In the genomic region with DNA sequence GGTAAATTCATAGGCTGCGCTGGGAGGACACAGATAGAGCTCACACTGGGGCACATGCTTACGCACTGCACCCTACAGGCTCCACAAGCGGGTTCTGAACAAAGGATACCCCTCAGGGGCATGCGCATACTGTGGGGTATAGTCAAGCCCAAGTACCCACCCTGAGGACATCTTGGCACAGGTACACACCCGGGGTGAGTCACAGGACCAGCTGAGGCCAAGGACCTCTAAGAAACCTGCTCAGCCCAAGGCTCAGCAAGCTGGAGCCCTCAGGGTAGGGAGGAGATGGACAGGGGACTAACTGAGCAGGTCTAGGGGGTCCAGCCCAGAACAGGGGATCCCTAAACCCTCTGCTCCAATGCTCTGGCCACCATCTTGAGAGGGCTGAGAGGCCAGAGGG, we compare ENCODE assay signal across 29 cellular contexts. TPM values are rescaled to one million over a fixed set of nuclear protein-coding genes. Genes with fewer than 3 reads are reported as not detected.
DNase-seq lines count a peak whose midpoint lies in the region; ATAC-seq, FAIRE-seq and TF ChIP-seq lines count a peak whose summit lies in the region.
"Had no signal": no experiment of that assay in that cellular context is flagged by ENCODE, and none has a peak within 500 bp of the region (broad histone marks: within the 10 kb centered on the region; RNA-seq: fewer than 3 reads in every experiment).

No MANE protein-coding gene starts in this region.

- 98% methylated on average over 5 of the region's 5 CpGs; no CpG with 5 or more reads in 1 of the 2 experiments for WGBS in H1 (ENCODE audit: extremely low coverage in 1 of 2, insufficient coverage in 1 of 2, insufficient read length in 1 of 2, insufficient replicate concordance in 2 of 2, low coverage in 1 of 2, low lambda C conversion rate in 2 of 2, missing lambda C conversion rate in 1 of 2), 2 experiments

- H2BK20ac ChIP-seq in H1 (ENCODE audit: low read length), result no peak overlapping the region

- H3K4me3 ChIP-seq in CD8-positive, alpha-beta memory T cell (ENCODE audit: low read length), result no peak overlapping the region
- no peak overlapping the region for H3K4me3 ChIP-seq in PC-9
- no peak overlapping the region for H3K4me3 ChIP-seq in H1 (ENCODE audit: extremely low read depth in 1 of 4, insufficient read depth in 2 of 4, low read depth in 3 of 4, low read length in 4 of 4)
- H3K4me3 ChIP-seq: heart left ventricle, pancreas, right atrium auricular region, testis had no signal

- H3K9me2 ChIP-seq in PC-9 (ENCODE audit: insufficient read depth), result no peaks in the 10 kb centered on the region

- H3K9me3 ChIP-seq in CD8-positive, alpha-beta memory T cell (ENCODE audit: low read length), result no peaks in the 10 kb centered on the region
- H3K9me3 ChIP-seq in PC-9 (ENCODE audit: insufficient read depth, low read depth) (no peaks in the 10 kb centered on the region), H1 (ENCODE audit: insufficient read depth in 2 of 2, low read depth in 1 of 2, low read length in 1 of 2) (no peaks in the 10 kb centered on the region)
- H3K9me3 ChIP-seq: pancreas, right atrium auricular region, testis had no signal

- no peak overlapping the region for H4K91ac ChIP-seq in H1 (replicated peaks; ENCODE audit: insufficient read length, low read length)

- no peak overlapping the region for H2AK5ac ChIP-seq in H1 (ENCODE audit: low read depth, low read length)

- no peak for DNase-seq in CD8-positive, alpha-beta memory T cell
- DNase-seq in PC-9, result peak; percentile 66 to 74
- DNase-seq in H1 (ENCODE audit: low read depth in 1 of 2, low spot score in 2 of 2), result peak in 1 of 2 experiments; percentile 42
- DNase-seq in progenitor cell of endocrine pancreas (ENCODE audit: low spot score, unreplicated experiment), result no peak
- DNase-seq in foreskin melanocyte, result no peak
- DNase-seq in NCI-H510A treated with DMSO at 0.1 percent for 48 hours (lab: John Stamatoyannopoulos, UW), result no peak
- DNase-seq in activated T-cell treated with anti-CD3 and anti-CD28 coated beads, Interleukin-2, amount 50 U/mL, for 72 hours, result no peak
- DNase-seq: activated CD4-positive, alpha-beta T cell treated with anti-CD3 and anti-CD28 coated beads for 4 hours; activated CD8-positive, alpha-beta memory T cell treated with anti-CD3 and anti-CD28 coated beads, Interleukin-2, amount 10 ng/mL, durations not matched to agents 7 days and 5 days; caudate nucleus; dermis blood vessel endothelial cell; GOT3; heart left ventricle; KG1; left colon; mesenchymal stem cell; naive B cell; NCI-H146; NCI-H524; NK-92 treated with Interleukin-12 subunit alpha and Interleukin-12 subunit beta, amount 100 ng/mL, for 24 hours; stimulated activated CD4-positive, alpha-beta T cell treated with anti-CD3 and anti-CD28 coated beads, Interleukin-12 subunit alpha, Interleukin-12 subunit beta, amount 100 ng/mL, for 4 hours; stimulated activated CD4-positive, alpha-beta T cell treated with anti-CD3 and anti-CD28 coated beads, Interleukin-4, amount 100 ng/mL, for 4 hours; stimulated activated naive CD4-positive, alpha-beta T cell treated with Interleukin-2 at 50 U/mL for 16 hours; T-helper 2 cell; testis had no signal

- no peak overlapping the region for H2BK120ac ChIP-seq in H1 (replicated peaks; ENCODE audit: low read depth, low read length)

- no peak overlapping the region for H4K5ac ChIP-seq in H1 (ENCODE audit: insufficient read length, low read depth, low read length)

- H3K27ac Mint-ChIP-seq in CD8-positive, alpha-beta memory T cell, result peak overlapping the region in 6 of 8 donors; percentile 18 to 87 (median 78)
- H3K27ac Mint-ChIP-seq in progenitor cell of endocrine pancreas, result peak overlapping the region; percentile 40
- H3K27ac Mint-ChIP-seq in activated T-cell treated with anti-CD3 and anti-CD28 coated beads, Interleukin-2, amount 50 U/mL, for 72 hours, result no peak overlapping the region

- intact Hi-C loops in PC-9 (cut with micrococcal nuclease; ENCODE audit: unreplicated experiment), result loop anchor here (10.0 kb wide), 1 partner anchor 414 kb away; a partner anchor contains a TSS

- no peaks in the 10 kb centered on the region for H3K27me3 Mint-ChIP-seq in CD8-positive, alpha-beta memory T cell
- H3K27me3 Mint-ChIP-seq in progenitor cell of endocrine pancreas, result no peaks in the 10 kb centered on the region
- H3K27me3 Mint-ChIP-seq in activated T-cell treated with anti-CD3 and anti-CD28 coated beads, Interleukin-2, amount 50 U/mL, for 72 hours (ENCODE audit: low read depth), result no peaks in the 10 kb centered on the region
- H3K27me3 Mint-ChIP-seq: activated CD8-positive, alpha-beta memory T cell treated with anti-CD3 and anti-CD28 coated beads, Interleukin-2, amount 10 ng/mL, durations not matched to agents 7 days and 5 days; activated naive CD4-positive, alpha-beta T cell treated with anti-CD3 and anti-CD28 coated beads, Interleukin-2, amount 50 U/mL, for 24 hours; naive B cell had no signal

- no peaks in the 10 kb centered on the region for H3K27me3 ChIP-seq in CD8-positive, alpha-beta memory T cell (ENCODE audit: insufficient read depth, low read length, poor library complexity, severe bottlenecking)
- H3K27me3 ChIP-seq in PC-9 (ENCODE audit: insufficient read depth, low read depth) (no peaks in the 10 kb centered on the region), H1 (replicated peaks in 1 of 4; ENCODE audit: control insufficient read depth in 3 of 4, extremely low read depth in 1 of 4, insufficient read depth in 3 of 4, low read length in 3 of 4) (peaks cover 0 to 3% (median 0%) of the 10 kb centered on the region in 4 experiments; a peak in 2 of 7 replicates)
- H3K27me3 ChIP-seq: heart left ventricle, pancreas, right atrium auricular region, testis had no signal

- CTCF ChIA-PET in CD8-positive, alpha-beta memory T cell (lab: Charles Lee), result interaction anchor here (1.3 to 2.1 kb wide), 2 partner anchors 65 to 100 kb away, joined by 6 to 11 read pairs; no protein-coding TSS in a partner anchor
- CTCF ChIA-PET in PC-9 (lab: Charles Lee), result interaction anchor here (0.6 kb wide), 1 partner anchor 27 kb away, joined by 4 read pairs; no protein-coding TSS in a partner anchor
- CTCF ChIA-PET in H1 (lab: Charles Lee; ENCODE audit: partially characterized antibody), result interaction anchor here (1.0 to 2.1 kb wide), 6 partner anchors 25 to 135 kb away, joined by 3 to 10 read pairs (median 5); a partner anchor contains a TSS

- peaks cover 18% of the 10 kb centered on the region for H3K79me2 ChIP-seq in PC-9 (ENCODE audit: low read depth)
- H3K79me2 ChIP-seq in H1 (ENCODE audit: control insufficient read depth in 1 of 2, insufficient read depth in 2 of 2, low read length in 2 of 2), result peaks cover 0 to 3% of the 10 kb centered on the region in 2 experiments; a peak in 1 of 4 replicates

- FAIRE-seq in H1 (lab: Jason Lieb, UNC), result no peak
- FAIRE-seq: pancreas had no signal

- H3K4me2 ChIP-seq in PC-9, result peak overlapping the region; percentile 38
- no peak overlapping the region for H3K4me2 ChIP-seq in H1 (ENCODE audit: insufficient read depth in 1 of 2, low read depth in 2 of 2, low read length in 2 of 2)

- H3K36me3 Mint-ChIP-seq in CD8-positive, alpha-beta memory T cell, result peaks cover 0 to 15% (median 3%) of the 10 kb centered on the region in 3 donors
- H3K36me3 Mint-ChIP-seq in progenitor cell of endocrine pancreas (ENCODE audit: insufficient read depth), result peaks cover 10% of the 10 kb centered on the region
- H3K36me3 Mint-ChIP-seq in activated T-cell treated with anti-CD3 and anti-CD28 coated beads, Interleukin-2, amount 50 U/mL, for 72 hours (ENCODE audit: insufficient read depth in 2 of 2), result peaks cover 3 to 9% of the 10 kb centered on the region in 2 donors
- H3K36me3 Mint-ChIP-seq: naive B cell had no signal

- no peak for TF ChIP-seq POLR2A in H1 (IDR thresholded peaks at IDR 0.05; ENCODE audit: control extremely low read depth in 1 of 2, low read depth in 2 of 2, low read length in 2 of 2)

- H3K23ac ChIP-seq in H1 (ENCODE audit: insufficient read length), result no peak overlapping the region

- TF ChIP-seq RAD21 in H1 (IDR thresholded peaks at IDR 0.05 in 1 of 2, conservative IDR thresholded peaks at IDR 0.05 in 1 of 2; ENCODE audit: low read depth in 2 of 2, low read length in 2 of 2), result no peak

- POLR2A ChIA-PET in CD8-positive, alpha-beta memory T cell (lab: Charles Lee), result no interaction called here
- POLR2A ChIA-PET in PC-9 (lab: Charles Lee; ENCODE audit: unreplicated experiment) (interaction anchor here (0.5 to 1.0 kb wide), 2 partner anchors 61 to 1278 kb away, joined by 3 to 10 read pairs; a partner anchor contains a TSS), H1 (lab: Charles Lee; ENCODE audit: partially characterized antibody) (interaction anchor here (0.7 to 2.7 kb wide), 4 partner anchors 27 to 56 kb away, joined by 3 to 20 read pairs (median 3); a partner anchor contains a TSS)

- peaks cover 25% of the 10 kb centered on the region for H3K4me1 ChIP-seq in CD8-positive, alpha-beta memory T cell (ENCODE audit: insufficient read depth, low read length)
- H3K4me1 ChIP-seq in PC-9 (replicated peaks; ENCODE audit: insufficient read depth) (peaks cover 45% of the 10 kb centered on the region), H1 (replicated peaks in 1 of 4; ENCODE audit: control insufficient read depth in 3 of 4, insufficient read depth in 4 of 4, low read length in 3 of 4) (peaks cover 0 to 14% (median 10%) of the 10 kb centered on the region in 4 experiments; a peak in 6 of 7 replicates)

- peaks cover 11% of the 10 kb centered on the region; the same call in 1 of the 2 replicates for H3K23me2 ChIP-seq in H1 (ENCODE audit: low read depth, low read length)

- BruUV-seq in PC-9 (replicated peaks; lab: Mats Ljungman, UMichigan), result no TSS peak

- ATAC-seq in activated T-cell treated with anti-CD3 and anti-CD28 coated beads, Interleukin-2, amount 50 U/mL, for 72 hours (replicated peaks in 1 of 2), result no peak
- ATAC-seq: activated CD8-positive, alpha-beta memory T cell treated with anti-CD3 and anti-CD28 coated beads, Interleukin-2, amount 10 ng/mL, durations not matched to agents 7 days and 5 days; heart left ventricle; left colon; Panc1; pancreas had no signal

- H3K4me1 Mint-ChIP-seq in CD8-positive, alpha-beta memory T cell, result peaks cover 30 to 45% (median 43%) of the 10 kb centered on the region in 3 donors
- H3K4me1 Mint-ChIP-seq in progenitor cell of endocrine pancreas (ENCODE audit: low read depth), result peaks cover 3% of the 10 kb centered on the region
- H3K4me1 Mint-ChIP-seq in activated T-cell treated with anti-CD3 and anti-CD28 coated beads, Interleukin-2, amount 50 U/mL, for 72 hours (ENCODE audit: low read depth), result peaks cover 31% of the 10 kb centered on the region

- H2BK5ac ChIP-seq in H1 (ENCODE audit: low read depth, low read length), result peak overlapping the region; percentile 18

- peak overlapping the region in 1 of 7 donors; percentile 68 for H3K4me3 Mint-ChIP-seq in CD8-positive, alpha-beta memory T cell
- H3K4me3 Mint-ChIP-seq in progenitor cell of endocrine pancreas (ENCODE audit: low read depth), result no peak overlapping the region
- no peak overlapping the region for H3K4me3 Mint-ChIP-seq in activated T-cell treated with anti-CD3 and anti-CD28 coated beads, Interleukin-2, amount 50 U/mL, for 72 hours
- H3K4me3 Mint-ChIP-seq: activated CD8-positive, alpha-beta memory T cell treated with anti-CD3 and anti-CD28 coated beads, Interleukin-2, amount 10 ng/mL, durations not matched to agents 7 days and 5 days; activated naive CD4-positive, alpha-beta T cell treated with anti-CD3 and anti-CD28 coated beads, Interleukin-2, amount 50 U/mL, for 24 hours had no signal

- peak overlapping the region; percentile 8; the same call in 1 of the 2 replicates for H4K8ac ChIP-seq in H1 (ENCODE audit: extremely low read depth, insufficient read depth, low read length)

- H3K27ac ChIP-seq in CD8-positive, alpha-beta memory T cell (ENCODE audit: low read depth, low read length), result no peak overlapping the region
- no peak overlapping the region for H3K27ac ChIP-seq in PC-9
- H3K27ac ChIP-seq in H1 (ENCODE audit: low read depth, low read length), result 0 out of 2 replicates have a peak overlapping the region, but pooled peaks have one; percentile 30
- H3K27ac ChIP-seq: heart left ventricle, pancreas, right atrium auricular region, testis had no signal

- H4K20me1 ChIP-seq in PC-9 (ENCODE audit: insufficient read depth), result no peaks in the 10 kb centered on the region
- H4K20me1 ChIP-seq in H1 (replicated peaks in 1 of 2; ENCODE audit: control insufficient read depth in 1 of 2, insufficient read depth in 2 of 2, low read length in 2 of 2), result peaks cover 0 to 2% of the 10 kb centered on the region in 2 experiments

- no peak overlapping the region for H3K14ac ChIP-seq in H1 (ENCODE audit: insufficient read length)

- H2BK12ac ChIP-seq in H1 (ENCODE audit: low read depth, low read length), result 0 out of 2 replicates have a peak overlapping the region, but pooled peaks have one; percentile 2

- no peak for TF ChIP-seq EP300 in H1 (IDR thresholded peaks at IDR 0.05; ENCODE audit: borderline replicate concordance in 1 of 2, low read depth in 2 of 2, low read length in 2 of 2)

- H2AFZ ChIP-seq in PC-9 (no peak overlapping the region), H1 (ENCODE audit: low read length) (no peak overlapping the region)

- no peak for TF ChIP-seq CTCF in PC-9 (conservative IDR thresholded peaks at IDR 0.05)
- TF ChIP-seq CTCF in H1 (IDR thresholded peaks at IDR 0.05; ENCODE audit: control extremely low read depth in 1 of 3, insufficient read depth in 1 of 3, low read depth in 1 of 3, low read length in 3 of 3), result no peak
- no peak for TF ChIP-seq CTCF in progenitor cell of endocrine pancreas (IDR thresholded peaks at IDR 0.05; ENCODE audit: unreplicated experiment)

- H3K56ac ChIP-seq in H1 (replicated peaks; ENCODE audit: insufficient read length, low read depth, low read length), result no peak overlapping the region

- no peak overlapping the region for H2BK15ac ChIP-seq in H1 (ENCODE audit: low read length)

- H3K9ac ChIP-seq in H1 (replicated peaks in 1 of 4; ENCODE audit: extremely low read depth in 1 of 4, low read depth in 3 of 4, low read length in 3 of 4), result 0 out of 7 replicates have a peak overlapping the region, but pooled peaks of 1 of the 4 experiments have one; percentile 3

- no peaks in the 10 kb centered on the region for H3K9me3 Mint-ChIP-seq in CD8-positive, alpha-beta memory T cell
- peaks cover 3% of the 10 kb centered on the region for H3K9me3 Mint-ChIP-seq in progenitor cell of endocrine pancreas (ENCODE audit: low read depth)
- H3K9me3 Mint-ChIP-seq in activated T-cell treated with anti-CD3 and anti-CD28 coated beads, Interleukin-2, amount 50 U/mL, for 72 hours, result peaks cover 0 to 2% of the 10 kb centered on the region in 2 donors
- H3K9me3 Mint-ChIP-seq: activated naive CD4-positive, alpha-beta T cell treated with anti-CD3 and anti-CD28 coated beads, Interleukin-2, amount 50 U/mL, for 24 hours had no signal

- H3K18ac ChIP-seq in H1 (ENCODE audit: extremely low read depth, low read length), result no peak overlapping the region

- H3K4ac ChIP-seq in H1 (replicated peaks; ENCODE audit: insufficient read length, low read depth, low read length), result no peak overlapping the region

- H3F3A ChIP-seq in PC-9 (ENCODE audit: insufficient read depth, low read depth), result no peaks in the 10 kb centered on the region

- H3K36me3 ChIP-seq in CD8-positive, alpha-beta memory T cell (ENCODE audit: insufficient read depth, low read length), result no peaks in the 10 kb centered on the region
- H3K36me3 ChIP-seq in PC-9 (ENCODE audit: low read depth), result no peaks in the 10 kb centered on the region
- peaks cover 0 to 13% (median 5%) of the 10 kb centered on the region in 4 experiments; a peak in 4 of 8 replicates for H3K36me3 ChIP-seq in H1 (ENCODE audit: control insufficient read depth in 2 of 4, insufficient read depth in 4 of 4, low read length in 3 of 4)
- H3K36me3 ChIP-seq: pancreas had no signal

- peaks cover 9% of the 10 kb centered on the region for H3K79me1 ChIP-seq in H1 (ENCODE audit: low read depth, low read length)

RNA-seq across cellular contexts. Expression of a gene that starts 3.3 kb away (rescaled TPM):
- 100 to 1,000 TPM; 102 TPM for total RNA-seq in CD8-positive, alpha-beta memory T cell
- 470 TPM for polyA plus RNA-seq in CD8-positive, alpha-beta memory T cell
- total RNA-seq in PC-9 (2021), result 133 and 141 TPM in 2 replicates
- 191 and 196 TPM in 2 replicates for total RNA-seq in H1 (2021; fragmentation: NEBNext Ultra II Directional; extraction: Animal tissue kit (Norgen Biotek cat#: 25700))
- polyA plus RNA-seq in H1 (2011; rRNA removed), result 315 and 422 TPM in 2 replicates
- 247 TPM for polyA plus RNA-seq in H1 (2011; cell fraction: cytosol; rRNA removed)
- polyA plus RNA-seq in H1 (2011; cell fraction: nucleus; rRNA removed), result 217 TPM
- polyA plus RNA-seq in H1 (2012, experiment 1 of 2), result 171 to 240 TPM (median 225 TPM) in 4 replicates
- 223 TPM for polyA plus RNA-seq in H1 (2012, experiment 2 of 2)
- 278 TPM for polyA plus RNA-seq in H1 (2013, experiment 1 of 2)
- 358 TPM for polyA plus RNA-seq in H1 (2013, experiment 2 of 2)
- polyA minus RNA-seq in H1 (2011; rRNA and poly(A)+ RNA removed), result 107 and 149 TPM in 2 replicates
- polyA minus RNA-seq in H1 (2011; cell fraction: cytosol; rRNA and poly(A)+ RNA removed), result 143 TPM
- 52.6 TPM for polyA minus RNA-seq in H1 (2011; cell fraction: nucleus; rRNA and poly(A)+ RNA removed)
- total RNA-seq in progenitor cell of endocrine pancreas, result 157 and 162 TPM in 2 replicates
- total RNA-seq in activated T-cell treated with anti-CD3 and anti-CD28 coated beads, Interleukin-2, amount 50 U/mL, for 72 hours, result 100 to 1,000 TPM in 1 of 2 donors, 10 to 100 TPM in 1; 69.3 to 101 TPM

RNA-seq across cellular contexts. Expression of a gene that starts 54.1 kb away (rescaled TPM):
- total RNA-seq in CD8-positive, alpha-beta memory T cell, result 10 to 100 TPM; 22.1 to 22.8 TPM
- 13.4 TPM for polyA plus RNA-seq in CD8-positive, alpha-beta memory T cell
- 6.9 and 8.5 TPM in 2 replicates for total RNA-seq in PC-9 (2021)
- 16.7 and 20.2 TPM in 2 replicates for total RNA-seq in H1 (2021; fragmentation: NEBNext Ultra II Directional; extraction: Animal tissue kit (Norgen Biotek cat#: 25700))
- 16.6 and 18.5 TPM in 2 replicates for polyA plus RNA-seq in H1 (2011; rRNA removed)
- 15.0 TPM for polyA plus RNA-seq in H1 (2011; cell fraction: cytosol; rRNA removed)
- 36.5 TPM for polyA plus RNA-seq in H1 (2011; cell fraction: nucleus; rRNA removed)
- 12.7 to 14.1 TPM (median 13.8 TPM) in 4 replicates for polyA plus RNA-seq in H1 (2012, experiment 1 of 2)
- 11.0 TPM for polyA plus RNA-seq in H1 (2012, experiment 2 of 2)
- polyA plus RNA-seq in H1 (2013, experiment 1 of 2), result 14.8 TPM
- polyA plus RNA-seq in H1 (2013, experiment 2 of 2), result 12.6 TPM
- polyA minus RNA-seq in H1 (2011; rRNA and poly(A)+ RNA removed), result 28.6 and 29.3 TPM in 2 replicates
- 10.1 TPM for polyA minus RNA-seq in H1 (2011; cell fraction: cytosol; rRNA and poly(A)+ RNA removed)
- 25.2 TPM for polyA minus RNA-seq in H1 (2011; cell fraction: nucleus; rRNA and poly(A)+ RNA removed)
- total RNA-seq in progenitor cell of endocrine pancreas, result 13.8 and 15.2 TPM in 2 replicates
- total RNA-seq in activated T-cell treated with anti-CD3 and anti-CD28 coated beads, Interleukin-2, amount 50 U/mL, for 72 hours, result 10 to 100 TPM; 15.6 to 19.9 TPM

RNA-seq across cellular contexts. Expression of a gene that starts 55.9 kb away (rescaled TPM):
- 1 to 10 TPM; 1.8 to 2.2 TPM for total RNA-seq in CD8-positive, alpha-beta memory T cell
- polyA plus RNA-seq in CD8-positive, alpha-beta memory T cell, result 1.3 TPM
- 11.7 and 13.3 TPM in 2 replicates for total RNA-seq in PC-9 (2021)
- total RNA-seq in H1 (2021; fragmentation: NEBNext Ultra II Directional; extraction: Animal tissue kit (Norgen Biotek cat#: 25700)), result 10.7 and 11.3 TPM in 2 replicates
- 20.1 and 20.3 TPM in 2 replicates for polyA plus RNA-seq in H1 (2011; rRNA removed)
- polyA plus RNA-seq in H1 (2011; cell fraction: cytosol; rRNA removed), result 21.1 TPM
- polyA plus RNA-seq in H1 (2011; cell fraction: nucleus; rRNA removed), result 47.8 TPM
- polyA plus RNA-seq in H1 (2012, experiment 1 of 2), result 10.5 to 17.4 TPM (median 13.7 TPM) in 4 replicates
- 11.5 TPM for polyA plus RNA-seq in H1 (2012, experiment 2 of 2)
- 7.8 TPM for polyA plus RNA-seq in H1 (2013, experiment 1 of 2)
- polyA plus RNA-seq in H1 (2013, experiment 2 of 2), result 7.2 TPM
- polyA minus RNA-seq in H1 (2011; rRNA and poly(A)+ RNA removed), result 17.4 and 24.1 TPM in 2 replicates
- 13.2 TPM for polyA minus RNA-seq in H1 (2011; cell fraction: cytosol; rRNA and poly(A)+ RNA removed)
- 16.4 TPM for polyA minus RNA-seq in H1 (2011; cell fraction: nucleus; rRNA and poly(A)+ RNA removed)
- total RNA-seq in progenitor cell of endocrine pancreas, result 39.7 and 45.0 TPM in 2 replicates
- total RNA-seq in activated T-cell treated with anti-CD3 and anti-CD28 coated beads, Interleukin-2, amount 50 U/mL, for 72 hours, result 10 to 100 TPM in 1 of 2 donors, 1 to 10 TPM in 1; 8.5 to 18.0 TPM

Comparison
In these comparisons a context has a peak if more than half of its experiments do, and no peak if none do; other contexts are left out.
1. DNase-seq: peak in PC-9 (2 of 2); none in CD8-positive, alpha-beta memory T cell (0 of 5), progenitor cell of endocrine pancreas (single experiment), foreskin melanocyte (single experiment), NCI-H510A treated with DMSO at 0.1 percent for 48 hours (single experiment) and activated T-cell treated with anti-CD3 and anti-CD28 coated beads, Interleukin-2, amount 50 U/mL, for 72 hours (0 of 2).